20 cellular contexts compared by ENCODE assay signal in the genomic region with DNA sequence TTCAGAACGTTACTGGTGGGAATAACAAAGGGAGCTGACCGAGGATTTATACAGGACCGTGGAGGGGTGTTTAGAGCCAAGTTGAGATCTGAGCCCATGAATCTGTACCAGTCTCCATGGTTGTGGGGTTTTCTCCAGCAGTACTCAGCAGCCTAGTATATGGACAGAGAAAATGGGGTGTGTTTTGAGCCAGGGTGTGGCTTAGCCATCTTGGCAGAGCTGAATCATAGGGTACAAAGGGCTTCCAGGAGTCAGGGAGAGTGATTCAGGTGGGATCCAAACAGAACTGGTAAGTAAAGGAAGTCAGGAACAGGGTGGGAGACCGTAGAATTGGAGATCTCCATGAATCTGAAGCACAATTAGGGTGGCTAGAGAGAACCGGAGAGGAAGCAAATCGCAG.
"Had no signal": no experiment of that assay in that cellular context is flagged by ENCODE, and none has a peak within 500 bp of the region (broad histone marks: within the 10 kb centered on the region; RNA-seq: fewer than 3 reads in every experiment).

No MANE protein-coding gene starts in this region.

- H3K4me1 Mint-ChIP-seq: neural crest cell; stimulated activated naive CD8-positive, alpha-beta T cell treated with anti-CD3 and anti-CD28 coated beads, Interleukin-15, amount 100 ng/mL, for 72 hours had no signal

- H3K4me1 ChIP-seq: esophagus squamous epithelium, testis, tibial nerve had no signal

- ATAC-seq: naive thymus-derived CD8-positive, alpha-beta T cell; right cardiac atrium; stimulated activated naive B cell treated with anti-CD40 and anti-IgM and Interleukin-4, amounts not matched to agents 10 μg/mL and 1 μg/mL and 100 μg/mL, for 72 hours; stimulated activated naive CD8-positive, alpha-beta T cell treated with anti-CD3 and anti-CD28 coated beads, Interleukin-15, amount 100 ng/mL, for 72 hours had no signal

- H3K27ac ChIP-seq: epithelial cell of prostate, esophagus squamous epithelium, ovary, testis, tibial nerve had no signal

- H3K27me3 ChIP-seq: esophagus squamous epithelium, ovary, testis, tibial nerve had no signal

- H3K27ac Mint-ChIP-seq: progenitor cell of endocrine pancreas; stimulated activated naive B cell treated with anti-CD40 and anti-IgM and Interleukin-4, amounts not matched to agents 10 μg/mL and 1 μg/mL and 100 μg/mL, for 72 hours; stimulated activated naive CD8-positive, alpha-beta T cell treated with anti-CD3 and anti-CD28 coated beads, Interleukin-15, amount 100 ng/mL, for 72 hours had no signal

- H3K27me3 Mint-ChIP-seq: naive thymus-derived CD8-positive, alpha-beta T cell; progenitor cell of endocrine pancreas; stimulated activated naive CD8-positive, alpha-beta T cell treated with anti-CD3 and anti-CD28 coated beads, Interleukin-15, amount 100 ng/mL, for 72 hours had no signal

- H3K4me3 ChIP-seq: esophagus squamous epithelium, ovary, testis, tibial nerve had no signal

- H3K4me3 Mint-ChIP-seq: naive thymus-derived CD8-positive, alpha-beta T cell; neural crest cell; stimulated activated naive B cell treated with anti-CD40 and anti-IgM and Interleukin-4, amounts not matched to agents 10 μg/mL and 1 μg/mL and 100 μg/mL, for 72 hours; stimulated activated naive CD8-positive, alpha-beta T cell treated with anti-CD3 and anti-CD28 coated beads, Interleukin-15, amount 100 ng/mL, for 72 hours had no signal

- H3K36me3 ChIP-seq: esophagus squamous epithelium, ovary, tibial nerve had no signal

- DNase-seq: central memory CD4-positive, alpha-beta T cell; cortex of kidney; effector memory CD4-positive, alpha-beta T cell; esophagus squamous epithelium; foreskin fibroblast; head of caudate nucleus; hippocampal formation; naive thymus-derived CD8-positive, alpha-beta T cell; ovary; right cardiac atrium; stimulated activated CD4-positive, alpha-beta T cell treated with anti-CD3 and anti-CD28 coated beads, Interleukin-1b, Interleukin-23, amount 100 ng/mL, for 48 hours; stimulated activated CD4-positive, alpha-beta T cell treated with anti-CD3 and anti-CD28 coated beads, Interleukin-4, amount 100 ng/mL, for 24 hours; stimulated activated naive B cell treated with anti-CD40 and anti-IgM and Interleukin-4, amounts not matched to agents 10 μg/mL and 1 μg/mL and 100 μg/mL, for 72 hours; stimulated activated naive CD8-positive, alpha-beta T cell treated with anti-CD3 and anti-CD28 coated beads, Interleukin-15, amount 100 ng/mL, for 72 hours; testis had no signal

- FAIRE-seq: endometrium had no signal

- H3K9me3 ChIP-seq: esophagus squamous epithelium, ovary, testis, tibial nerve had no signal

- H3K36me3 Mint-ChIP-seq: naive thymus-derived CD8-positive, alpha-beta T cell had no signal
